Comparison of ENCODE assay signal across 28 cellular contexts in genomic region chr9:80208662-80209061, GRCh38.
"Had no signal": no experiment of that assay in that cellular context is flagged by ENCODE, and none has a peak within 500 bp of the region (broad histone marks: within the 10 kb centered on the region; RNA-seq: fewer than 3 reads in every experiment).

No MANE protein-coding gene starts in this region.

- H3K27me3 ChIP-seq: esophagus squamous epithelium, gastrocnemius medialis, heart right ventricle, left lung had no signal

- H3K36me3 ChIP-seq: esophagus squamous epithelium, gastrocnemius medialis, heart right ventricle, left lung, lower lobe of right lung had no signal

- H3K27me3 Mint-ChIP-seq: naive B cell had no signal

- H3K4me1 Mint-ChIP-seq: memory B cell, naive B cell had no signal

- H3K27ac Mint-ChIP-seq: memory B cell, naive B cell had no signal

- H3K4me1 ChIP-seq: esophagus squamous epithelium, gastrocnemius medialis, heart right ventricle, left lung, lower lobe of right lung had no signal

- H3K27ac ChIP-seq: coronary artery, dorsolateral prefrontal cortex, epithelial cell of prostate, esophagus squamous epithelium, gastrocnemius medialis, heart right ventricle, left lung, lower lobe of right lung had no signal

- H3K9me3 ChIP-seq: esophagus squamous epithelium, gastrocnemius medialis, lower lobe of right lung had no signal

- ATAC-seq: esophagus mucosa, gastrocnemius medialis, heart right ventricle, left cardiac atrium, left lung, left ventricle myocardium superior, lower lobe of right lung, mucosa of descending colon had no signal

- H3K4me3 Mint-ChIP-seq: memory B cell, mesothelial cell of epicardium, naive B cell had no signal

- DNase-seq: dermis blood vessel endothelial cell; dorsolateral prefrontal cortex; effector CD4-positive, alpha-beta T cell; effector memory CD4-positive, alpha-beta T cell; erythroblast; esophagus squamous epithelium; foreskin fibroblast; foreskin melanocyte; gastrocnemius medialis; glutamatergic neuron; head of caudate nucleus; heart right ventricle; hippocampal formation; left cardiac atrium; left lung; left ventricle myocardium superior; lower lobe of right lung; mucosa of descending colon; naive B cell had no signal

- H3K4me3 ChIP-seq: coronary artery, dorsolateral prefrontal cortex, esophagus squamous epithelium, gastrocnemius medialis, heart right ventricle, left lung, lower lobe of right lung, mucosa of descending colon had no signal

- FAIRE-seq: colon, endometrium, islet of Langerhans, keratinocyte had no signal
